2 cellular contexts compared by ENCODE assay signal in genomic region chr2:136956050-136956449, GRCh38.
TF ChIP-seq lines count a peak whose summit lies in the region.

No MANE protein-coding gene starts in this region.

TF ChIP-seq in A549, 52 proteins besides CTCF, POLR2A, EP300 and RAD21 (continued from another document):
- TF ChIP-seq REST (IDR thresholded peaks at IDR 0.05), result no peak

TF ChIP-seq in IMR-90, 13 proteins besides CTCF, POLR2A, EP300 and RAD21 (continued from another document):
- peak; percentile 41; the same call in 1 of the 2 replicates for TF ChIP-seq MAFK (IDR thresholded peaks at IDR 0.05; ENCODE audit: low read depth, low read length)
